ENCODE assay signal across 8 cellular contexts in the genomic region with DNA sequence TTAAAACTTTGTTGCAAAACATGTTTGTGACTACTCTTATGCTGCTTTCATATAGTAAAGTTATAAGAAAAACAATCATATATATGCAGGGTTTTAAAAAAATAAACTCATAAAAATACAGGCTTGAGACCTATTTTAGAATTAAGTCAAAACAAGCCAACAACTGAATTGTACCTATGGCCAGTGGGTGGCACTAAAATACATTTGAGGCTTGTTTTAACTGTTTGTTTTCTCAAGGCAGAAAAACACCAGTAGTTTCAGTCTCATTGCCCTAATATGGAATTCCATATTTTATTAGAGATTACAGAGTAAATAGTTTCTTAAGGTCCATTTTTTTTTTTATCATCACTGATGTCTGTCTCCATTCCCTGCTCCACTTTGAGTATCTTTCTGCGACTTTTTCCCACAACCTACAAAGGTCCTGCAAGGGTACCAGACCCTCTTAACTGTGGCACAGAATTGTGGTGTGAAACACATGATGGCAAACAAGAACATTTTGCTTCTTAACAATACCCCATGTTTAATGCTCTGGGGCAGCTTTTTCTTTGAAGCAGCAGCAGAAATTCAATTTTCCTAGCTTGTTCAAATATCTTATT. TPM values are rescaled to one million over a fixed set of nuclear protein-coding genes. Genes with fewer than 3 reads are reported as not detected.
DNase-seq lines count a peak whose midpoint lies in the region; ATAC-seq and TF ChIP-seq lines count a peak whose summit lies in the region.

No MANE protein-coding gene starts in this region.

- no peak overlapping the region for H2AFZ ChIP-seq in Karpas-422 (ENCODE audit: low read length)

- no peak overlapping the region for H3K4me3 ChIP-seq in right atrium auricular region
- H3K4me3 ChIP-seq in Karpas-422 (ENCODE audit: low read length) = no peak overlapping the region
- H3K4me3 ChIP-seq in astrocyte of the cerebellum (ENCODE audit: low read depth, low read length) = no peak overlapping the region

- no peaks in the 10 kb centered on the region for H3K79me2 ChIP-seq in Karpas-422 (ENCODE audit: low read length)

- H3K4me1 ChIP-seq in right atrium auricular region = no peaks in the 10 kb centered on the region
- no peaks in the 10 kb centered on the region for H3K4me1 ChIP-seq in Karpas-422 (ENCODE audit: low read length)

- in situ Hi-C loops in astrocyte of the cerebellum (cut with HindIII; ENCODE audit: low sequenced_read_pairs) = no loop called here

- no peaks in the 10 kb centered on the region for H3K36me3 ChIP-seq in right atrium auricular region
- no peaks in the 10 kb centered on the region for H3K36me3 ChIP-seq in Karpas-422 (ENCODE audit: insufficient read depth, low read length)

- ATAC-seq in left ventricle myocardium superior (no peak), left colon (peak; percentile 63), HG02938 (IDR thresholded peaks at IDR 0.05; ENCODE audit: unreplicated experiment) (no peak), HG03457 (IDR thresholded peaks at IDR 0.05; ENCODE audit: unreplicated experiment) (no peak)

- H3K9me3 ChIP-seq in right atrium auricular region (no peaks in the 10 kb centered on the region), Karpas-422 (ENCODE audit: low read length) (no peaks in the 10 kb centered on the region)

- intact Hi-C loops in left ventricle myocardium superior (cut with micrococcal nuclease) = loop anchor here (10.0 kb wide), 1 partner anchor 130 kb away; no protein-coding TSS in a partner anchor
- intact Hi-C loops in left colon (cut with DNase I, micrococcal nuclease) = no loop called here

- H3K27me3 ChIP-seq in right atrium auricular region = no peaks in the 10 kb centered on the region
- no peaks in the 10 kb centered on the region for H3K27me3 ChIP-seq in Karpas-422 (ENCODE audit: low read length)

- DNase-seq in right atrium auricular region (ENCODE audit: low spot score) (no peak), left ventricle myocardium superior (no peak), Karpas-422 (peak; percentile 79), astrocyte of the cerebellum (ENCODE audit: low read depth) (peak; percentile 40), left colon (no peak), putamen (ENCODE audit: low spot score) (no peak)

- no peaks in the 10 kb centered on the region for H3K9me2 ChIP-seq in Karpas-422 (replicated peaks; ENCODE audit: insufficient read depth, low read length)

- H3K9ac ChIP-seq in Karpas-422 (ENCODE audit: low read length) = no peak overlapping the region

- no peak overlapping the region for H3K27ac ChIP-seq in right atrium auricular region
- H3K27ac ChIP-seq in Karpas-422 (ENCODE audit: low read length) = no peak overlapping the region

- peak; percentile 20 to 67 for TF ChIP-seq CTCF in right atrium auricular region (IDR thresholded peaks at IDR 0.05)
- TF ChIP-seq CTCF in astrocyte of the cerebellum (IDR thresholded peaks at IDR 0.05; ENCODE audit: low read depth, low read length, missing control alignments) = peak; percentile 36

- H3K4me2 ChIP-seq in Karpas-422 (ENCODE audit: low read depth, low read length, poor library complexity, severe bottlenecking) = no peak overlapping the region

- H4K20me1 ChIP-seq in Karpas-422 (ENCODE audit: insufficient read depth, low read depth, low read length) = no peaks in the 10 kb centered on the region

RNA-seq across cellular contexts. Expression of a gene that starts 8.5 kb away (rescaled TPM):
- 1 to 10 TPM in 1 of 2 donors, under 1 TPM in 1; 0.24 to 1.1 TPM for total RNA-seq in right atrium auricular region
- total RNA-seq in left ventricle myocardium superior = 0.30 TPM
- total RNA-seq in Karpas-422 (2014; rRNA removed; shearing (Covaris generic); ENCODE audit: low replicate concordance) = 0.37 and 0.40 TPM in 2 replicates
- total RNA-seq in left colon = 1 to 10 TPM; 3.8 to 4.3 TPM

RNA-seq across cellular contexts. Expression of a gene that starts 29.6 kb away (rescaled TPM):
- 10 to 100 TPM; 11.6 to 13.6 TPM for total RNA-seq in right atrium auricular region
- total RNA-seq in left ventricle myocardium superior = 12.9 TPM
- total RNA-seq in Karpas-422 (2014; rRNA removed; shearing (Covaris generic); ENCODE audit: low replicate concordance) = 230 and 297 TPM in 2 replicates
- 10 to 100 TPM; 37.1 to 40.0 TPM for total RNA-seq in left colon

RNA-seq across cellular contexts. Expression of a gene that starts 46.7 kb away (rescaled TPM):
- total RNA-seq in right atrium auricular region (10 to 100 TPM; 33.8 to 70.6 TPM), left ventricle myocardium superior (77.4 TPM), left colon (10 to 100 TPM; 18.3 to 23.1 TPM)
- total RNA-seq in Karpas-422 (2014; rRNA removed; shearing (Covaris generic); ENCODE audit: low replicate concordance) = 29.3 and 77.2 TPM in 2 replicates

Comparison
In these comparisons a context has a peak if more than half of its experiments do, and no peak if none do; other contexts are left out.
1. DNase-seq: peak in Karpas-422 (single experiment) and astrocyte of the cerebellum (single experiment); none in right atrium auricular region (single experiment), left ventricle myocardium superior (single experiment), left colon (0 of 2) and putamen (single experiment).